ENCODE assay signal across 10 cellular contexts in genomic region chr2:241788572-241788971, GRCh38. TPM values are rescaled to one million over a fixed set of nuclear protein-coding genes. Genes with fewer than 3 reads are reported as not detected.
DNase-seq lines count a peak whose midpoint lies in the region; FAIRE-seq and TF ChIP-seq lines count a peak whose summit lies in the region.
"Had no signal": no experiment of that assay in that cellular context is flagged by ENCODE, and none has a peak within 500 bp of the region (broad histone marks: within the 10 kb centered on the region; RNA-seq: fewer than 3 reads in every experiment).

No MANE protein-coding gene starts in this region.

- DNase-seq in NK-92 treated with Interleukin-12 subunit alpha and Interleukin-12 subunit beta, amount 100 ng/mL, for 24 hours (lab: John Stamatoyannopoulos, UW) = peak; percentile 63
- DNase-seq in NK-92 (lab: John Stamatoyannopoulos, UW; ENCODE audit: unreplicated experiment) (no peak), RCC 7860 (ENCODE audit: low spot score) (peak; percentile 71), iPS-NIHi7 (ENCODE audit: extremely low spot score) (no peak), left ventricle myocardium inferior (no peak), amniotic stem cell (lab: John Stamatoyannopoulos, UW) (no peak)
- peak; percentile 57 for DNase-seq in activated naive CD8-positive, alpha-beta T cell treated with anti-CD3 and anti-CD28 coated beads for 36 hours
- DNase-seq in stimulated activated CD8-positive, alpha-beta memory T cell treated with anti-CD3 and anti-CD28 coated beads, Interleukin-2, amount 100 ng/mL, for 48 hours (ENCODE audit: low read depth in 2 of 2) = peak; percentile 22 to 32

- H3K4me1 ChIP-seq in left ventricle myocardium inferior = peaks cover 6% of the 10 kb centered on the region

- H3K27me3 Mint-ChIP-seq in activated naive CD8-positive, alpha-beta T cell treated with anti-CD3 and anti-CD28 coated beads for 36 hours = peaks cover 7% of the 10 kb centered on the region

- no peak overlapping the region for H3K4me3 Mint-ChIP-seq in activated naive CD8-positive, alpha-beta T cell treated with anti-CD3 and anti-CD28 coated beads for 36 hours
- H3K4me3 Mint-ChIP-seq: GM23338 had no signal

- H3K4me1 Mint-ChIP-seq in activated naive CD8-positive, alpha-beta T cell treated with anti-CD3 and anti-CD28 coated beads for 36 hours = peaks cover 33% of the 10 kb centered on the region

- intact Hi-C loops in left ventricle myocardium inferior (cut with micrococcal nuclease) = no loop called here

- H3K36me3 Mint-ChIP-seq in activated naive CD8-positive, alpha-beta T cell treated with anti-CD3 and anti-CD28 coated beads for 36 hours = peaks cover 7% of the 10 kb centered on the region

- H3K36me3 ChIP-seq in left ventricle myocardium inferior = no peaks in the 10 kb centered on the region

- no peak for TF ChIP-seq CTCF in left ventricle myocardium inferior (IDR thresholded peaks at IDR 0.05; ENCODE audit: borderline replicate concordance)

- no peaks in the 10 kb centered on the region for H3K27me3 ChIP-seq in left ventricle myocardium inferior (ENCODE audit: low read depth)

- no peak overlapping the region for H3K4me3 ChIP-seq in left ventricle myocardium inferior
- H3K4me3 ChIP-seq: GM23338 had no signal

- no peak overlapping the region for H3K27ac ChIP-seq in left ventricle myocardium inferior (replicated peaks)
- H3K27ac ChIP-seq: 22Rv1 had no signal

- peaks cover 19% of the 10 kb centered on the region for H3K9me3 Mint-ChIP-seq in activated naive CD8-positive, alpha-beta T cell treated with anti-CD3 and anti-CD28 coated beads for 36 hours

- H3K27ac Mint-ChIP-seq in activated naive CD8-positive, alpha-beta T cell treated with anti-CD3 and anti-CD28 coated beads for 36 hours = peak overlapping the region; percentile 64
- H3K27ac Mint-ChIP-seq: GM23338 had no signal

- H3K9me3 ChIP-seq in left ventricle myocardium inferior (replicated peaks) = no peaks in the 10 kb centered on the region

- FAIRE-seq in RCC 7860 (lab: Jason Lieb, UNC) = peak; percentile 88

RNA-seq across cellular contexts. Expression of gene GAL3ST2, which starts 11.9 kb away (rescaled TPM):
- under 1 TPM in 1 of 2 experiments, not detected in 1; 0.31 TPM for total RNA-seq in activated naive CD8-positive, alpha-beta T cell treated with anti-CD3 and anti-CD28 coated beads for 36 hours
- not detected for total RNA-seq in left ventricle myocardium inferior

RNA-seq across cellular contexts. Expression of gene NEU4, which starts 20.4 kb away (rescaled TPM):
- total RNA-seq in activated naive CD8-positive, alpha-beta T cell treated with anti-CD3 and anti-CD28 coated beads for 36 hours = under 1 TPM; 0.08 to 0.40 TPM
- not detected for total RNA-seq in left ventricle myocardium inferior

RNA-seq across cellular contexts. Expression of gene D2HGDH, which starts 54.1 kb away (rescaled TPM):
- 10 to 100 TPM; 26.9 to 29.3 TPM for total RNA-seq in activated naive CD8-positive, alpha-beta T cell treated with anti-CD3 and anti-CD28 coated beads for 36 hours
- 17.8 TPM for total RNA-seq in left ventricle myocardium inferior

Comparison
In these comparisons a context has a peak if more than half of its experiments do, and no peak if none do; other contexts are left out.
1. DNase-seq: peak in NK-92 treated with Interleukin-12 subunit alpha and Interleukin-12 subunit beta, amount 100 ng/mL, for 24 hours (single experiment), RCC 7860 (single experiment), activated naive CD8-positive, alpha-beta T cell treated with anti-CD3 and anti-CD28 coated beads for 36 hours (single experiment) and stimulated activated CD8-positive, alpha-beta memory T cell treated with anti-CD3 and anti-CD28 coated beads, Interleukin-2, amount 100 ng/mL, for 48 hours (2 of 2); none in NK-92 (single experiment), iPS-NIHi7 (single experiment), left ventricle myocardium inferior (single experiment) and amniotic stem cell (single experiment).